9 cellular contexts compared by ENCODE assay signal in genomic region chr20:16574656-16575355, GRCh38. TPM values are rescaled to one million over a fixed set of nuclear protein-coding genes. Genes with fewer than 3 reads are reported as not detected.
DNase-seq lines count a peak whose midpoint lies in the region; ATAC-seq and TF ChIP-seq lines count a peak whose summit lies in the region.
"Had no signal": no experiment of that assay in that cellular context is flagged by ENCODE, and none has a peak within 500 bp of the region (broad histone marks: within the 10 kb centered on the region; RNA-seq: fewer than 3 reads in every experiment).

No MANE protein-coding gene starts in this region.

- BruUV-seq in Panc1 (replicated peaks; lab: Mats Ljungman, UMichigan): no TSS peak

- peaks cover 6% of the 10 kb centered on the region; the same call in 1 of the 2 replicates for H3K36me3 ChIP-seq in Panc1 (ENCODE audit: control insufficient read depth, insufficient read depth, low read length)

- H3K27me3 ChIP-seq in Panc1 (ENCODE audit: control insufficient read depth, insufficient read depth, low read length): no peaks in the 10 kb centered on the region

- H3K36me3 Mint-ChIP-seq in naive thymus-derived CD8-positive, alpha-beta T cell: no peaks in the 10 kb centered on the region

- H3K27ac Mint-ChIP-seq in naive thymus-derived CD8-positive, alpha-beta T cell: peak overlapping the region; percentile 33 to 94 (median 84)

- H3K27ac ChIP-seq in Panc1 (ENCODE audit: low read length): peak overlapping the region; percentile 99
- H3K27ac ChIP-seq: SK-N-MC had no signal

- POLR2A ChIA-PET in Panc1 (lab: Charles Lee): interaction anchor here (0.6 kb wide), 3 partner anchors 37 to 1194 kb away, joined by 3 to 7 read pairs (median 3); no protein-coding TSS in a partner anchor
- POLR2A ChIA-PET in naive thymus-derived CD8-positive, alpha-beta T cell (lab: Charles Lee): interaction anchor here (0.7 kb wide), 2 partner anchors 9 to 155 kb away, joined by 4 read pairs; partner anchors contain the start of gene SNRPB2

- DNase-seq in C1 segment of cervical spinal cord (lab: John Stamatoyannopoulos, UW) (peak in 13 of 14 donors; percentile 13 to 90 (median 81)), Panc1 (ENCODE audit: low read depth, low spot score) (peak; percentile 86), fibroblast of peridontal ligament (ENCODE audit: extremely low read depth) (peak; percentile 69)
- peak; percentile 36 to 71 for DNase-seq in activated T-helper 1 cell treated with anti-CD3 and anti-CD28 coated beads, Interleukin-2, amount 50 U/mL, for 16 hours (ENCODE audit: low read depth in 1 of 2, low spot score in 1 of 2)
- peak; percentile 43 to 85 (median 66) for DNase-seq in naive thymus-derived CD8-positive, alpha-beta T cell
- DNase-seq in stimulated activated CD8-positive, alpha-beta memory T cell treated with anti-CD3 and anti-CD28 coated beads, Interleukin-7, amount 100 ng/mL, for 48 hours (ENCODE audit: extremely low read depth in 1 of 2, low read depth in 1 of 2): peak; percentile 64 to 76

- H3K4me1 ChIP-seq in Panc1 (ENCODE audit: control insufficient read depth, insufficient read depth, low read length): peaks cover 13% of the 10 kb centered on the region

- peaks cover 0 to 4% (median 0%) of the 10 kb centered on the region in 5 donors for H3K27me3 Mint-ChIP-seq in naive thymus-derived CD8-positive, alpha-beta T cell

- no peak for TF ChIP-seq CTCF in Panc1 (IDR thresholded peaks at IDR 0.05)

- in situ Hi-C loops in Panc1 (cut with HindIII; ENCODE audit: low pct_unique_long_range_greater_than_20kb, low sequenced_read_pairs): no loop called here

- peak overlapping the region; percentile 81 to 95 for H3K4me3 ChIP-seq in Panc1 (ENCODE audit: low read depth in 2 of 2, low read length in 2 of 2)
- H3K4me3 ChIP-seq: SK-N-MC had no signal

- H3K4me1 Mint-ChIP-seq in naive thymus-derived CD8-positive, alpha-beta T cell: peaks cover 28 to 50% (median 48%) of the 10 kb centered on the region in 4 donors

- peak overlapping the region; percentile 82 to 96 (median 92) for H3K4me3 Mint-ChIP-seq in naive thymus-derived CD8-positive, alpha-beta T cell

- no peaks in the 10 kb centered on the region for H3K9me3 ChIP-seq in Panc1 (ENCODE audit: control insufficient read depth, insufficient read depth, low read depth, low read length)

- peak; percentile 75 for ATAC-seq in GM19351 (IDR thresholded peaks at IDR 0.05; ENCODE audit: unreplicated experiment)
- ATAC-seq in HG03521 (IDR thresholded peaks at IDR 0.05; ENCODE audit: unreplicated experiment): peak; percentile 54
- ATAC-seq in Panc1: peak; percentile 85
- ATAC-seq in naive thymus-derived CD8-positive, alpha-beta T cell: peak; percentile 74 to 77

- intact Hi-C loops in Panc1 (cut with micrococcal nuclease; ENCODE audit: unreplicated experiment): loop anchor here (5.0 kb wide), 1 partner anchor 58 kb away; no protein-coding TSS in a partner anchor

- CTCF ChIA-PET in Panc1 (lab: Charles Lee): no interaction called here

- no peaks in the 10 kb centered on the region for H3K9me3 Mint-ChIP-seq in naive thymus-derived CD8-positive, alpha-beta T cell

RNA-seq across cellular contexts. Expression of gene KIF16B, which starts 1.6 kb away (rescaled TPM):
- 16.6 TPM for total RNA-seq in Panc1 (2021; ENCODE audit: unreplicated experiment)
- 10.2 TPM for polyA plus RNA-seq in Panc1 (2012; ENCODE audit: insufficient read length)
- total RNA-seq in naive thymus-derived CD8-positive, alpha-beta T cell: 1 to 10 TPM; 7.2 to 7.9 TPM
- polyA plus RNA-seq in naive thymus-derived CD8-positive, alpha-beta T cell: 1 to 10 TPM; 1.9 to 6.2 (median 3.8) TPM

Comparison
In these comparisons a context has a peak if more than half of its experiments do, and no peak if none do; other contexts are left out.
1. Peak in every context shown above with its lines: DNase-seq, ATAC-seq, H3K4me3 ChIP-seq and H3K27ac ChIP-seq.